Comparison of ENCODE assay signal across 27 cellular contexts in the genomic region with DNA sequence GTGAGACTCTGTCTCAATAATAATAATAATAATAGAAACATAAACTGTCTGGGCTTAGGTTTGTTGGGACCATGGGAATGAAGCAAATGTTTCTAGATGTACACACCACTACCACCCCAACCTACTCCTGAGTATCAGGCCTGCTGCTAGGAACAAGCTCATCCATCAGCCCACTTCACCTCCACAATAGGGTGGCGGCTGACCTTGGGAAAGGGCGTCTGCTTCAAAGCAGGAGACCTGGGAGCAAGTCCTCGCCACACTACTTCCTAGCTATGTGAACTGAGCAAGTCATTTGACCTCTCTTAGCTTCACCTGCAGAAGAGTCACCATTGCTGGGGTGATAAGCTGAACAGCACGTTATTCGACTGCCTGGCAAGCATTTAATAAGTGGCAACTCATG.
"Had no signal": no experiment of that assay in that cellular context is flagged by ENCODE, and none has a peak within 500 bp of the region (broad histone marks: within the 10 kb centered on the region; RNA-seq: fewer than 3 reads in every experiment).

No MANE protein-coding gene starts in this region.

- H3K4me2 ChIP-seq: hepatocyte, smooth muscle cell had no signal

- ATAC-seq: esophagus mucosa; gastrocnemius medialis; heart left ventricle; left cardiac atrium; left lung; naive thymus-derived CD8-positive, alpha-beta T cell; pancreas; sciatic nerve had no signal

- H3K4me3 Mint-ChIP-seq: endodermal cell; naive thymus-derived CD8-positive, alpha-beta T cell had no signal

- H3K27ac Mint-ChIP-seq: endodermal cell, nephron progenitor cell had no signal

- H3K27ac ChIP-seq: dorsolateral prefrontal cortex, epithelial cell of prostate, gastrocnemius medialis, heart left ventricle, hepatocyte, left lung, pancreas, thoracic aorta, tibial nerve, vagina had no signal

- H3K4me3 ChIP-seq: dorsolateral prefrontal cortex, gastrocnemius medialis, heart left ventricle, hepatocyte, left lung, pancreas, smooth muscle cell, thoracic aorta, tibial nerve, vagina had no signal

- H3K27me3 ChIP-seq: gastrocnemius medialis, hepatocyte, pancreas, tibial nerve, vagina had no signal

- H3K9me3 ChIP-seq: gastrocnemius medialis, heart left ventricle, left lung, pancreas, thoracic aorta, tibial nerve, vagina had no signal

- H2AFZ ChIP-seq: hepatocyte had no signal

- DNase-seq: dorsolateral prefrontal cortex; effector CD8-positive, alpha-beta T cell; endodermal cell; foreskin fibroblast; gastrocnemius medialis; heart left ventricle; left cardiac atrium; left lung; naive thymus-derived CD8-positive, alpha-beta T cell; nephron progenitor cell; occipital lobe; pancreas; stimulated activated CD4-positive, alpha-beta T cell treated with anti-CD3 and anti-CD28 coated beads, Interleukin-12 subunit alpha, Interleukin-12 subunit beta, amount 100 ng/mL, for 4 hours; stimulated activated CD4-positive, alpha-beta T cell treated with anti-CD3 and anti-CD28 coated beads, Interleukin-1b, Interleukin-23, amount 100 ng/mL, for 48 hours; stimulated activated CD4-positive, alpha-beta T cell treated with anti-CD3 and anti-CD28 coated beads, Interleukin-4, amount 100 ng/mL, for 1 hour; stimulated activated CD8-positive, alpha-beta memory T cell treated with anti-CD3 and anti-CD28 coated beads, Interleukin-4, amount 100 ng/mL, for 48 hours; stimulated activated naive CD4-positive, alpha-beta T cell; substantia nigra had no signal

- FAIRE-seq: colon, pancreas had no signal

- H3K9me3 Mint-ChIP-seq: endodermal cell; naive thymus-derived CD8-positive, alpha-beta T cell; nephron progenitor cell had no signal

- H3K36me3 Mint-ChIP-seq: naive thymus-derived CD8-positive, alpha-beta T cell had no signal

- H3K36me3 ChIP-seq: gastrocnemius medialis, heart left ventricle, left lung, pancreas, thoracic aorta, tibial nerve, vagina had no signal
